Comparison of ENCODE assay signal across 9 cellular contexts in genomic region chr22:17366830-17367229, GRCh38. TPM values are rescaled to one million over a fixed set of nuclear protein-coding genes. Genes with fewer than 3 reads are reported as not detected.
DNase-seq lines count a peak whose midpoint lies in the region; ATAC-seq, FAIRE-seq and TF ChIP-seq lines count a peak whose summit lies in the region.
"Had no signal": no experiment of that assay in that cellular context is flagged by ENCODE, and none has a peak within 500 bp of the region (broad histone marks: within the 10 kb centered on the region; RNA-seq: fewer than 3 reads in every experiment).

No MANE protein-coding gene starts in this region.

- FAIRE-seq in urothelium cell line (lab: Jason Lieb, UNC) = no peak

- H3K36me3 ChIP-seq in BE2C (no peaks in the 10 kb centered on the region), HUES6 (ENCODE audit: control insufficient read depth, insufficient read depth, low read length) (no peaks in the 10 kb centered on the region), liver (ENCODE audit: control insufficient read depth in 4 of 4, insufficient read depth in 3 of 4, low read depth in 1 of 4, low read length in 3 of 4) (no peaks in the 10 kb centered on the region)

- H3K4me1 ChIP-seq in BE2C (no peaks in the 10 kb centered on the region), HUES6 (ENCODE audit: control insufficient read depth, insufficient read depth, low read length) (peaks cover 17% of the 10 kb centered on the region), liver (ENCODE audit: control insufficient read depth in 4 of 4, insufficient read depth in 4 of 4, low read length in 3 of 4) (peaks cover 0 to 15% (median 4%) of the 10 kb centered on the region in 4 donors)

- DNase-seq in BE2C (peak; percentile 47), urothelium cell line (ENCODE audit: low spot score) (peak; percentile 62), cerebellum (ENCODE audit: low spot score) (no peak)
- DNase-seq in activated naive CD4-positive, alpha-beta T cell treated with anti-CD3 and anti-CD28 coated beads, Interleukin-2, amount 50 U/mL, for 16 hours = peak; percentile 26
- no peak for DNase-seq in central memory CD4-positive, alpha-beta T cell

- TF ChIP-seq RAD21 in liver (IDR thresholded peaks at IDR 0.05) = peak; percentile 13 to 44

- TF ChIP-seq CTCF in BE2C (IDR thresholded peaks at IDR 0.05; ENCODE audit: low read depth, low read length) (peak; percentile 45), liver (IDR thresholded peaks at IDR 0.05; ENCODE audit: low read depth, low read length, missing input control) (no peak)

- H3K4me3 ChIP-seq in BE2C (ENCODE audit: low read depth, low read length) (no peak overlapping the region), HUES6 (ENCODE audit: low read depth, low read length) (peak overlapping the region; percentile 83), liver (ENCODE audit: low read depth in 1 of 3, low read length in 3 of 3) (no peak overlapping the region)

- ATAC-seq in HG03039 (IDR thresholded peaks at IDR 0.05; ENCODE audit: unreplicated experiment) = no peak

- H3K9ac ChIP-seq in HUES6 (ENCODE audit: low read length) = peak overlapping the region; percentile 95
- no peak overlapping the region for H3K9ac ChIP-seq in liver (ENCODE audit: low read depth in 1 of 2, low read length in 2 of 2)

- H3K27ac ChIP-seq in HUES6 (ENCODE audit: low read depth, low read length) (peak overlapping the region; percentile 99), liver (ENCODE audit: low read depth in 1 of 2, low read length in 2 of 2) (no peak overlapping the region)

- 63% methylated on average over 11 of the region's 11 CpGs for WGBS in liver

- H3K27me3 ChIP-seq in BE2C (peaks cover 53% of the 10 kb centered on the region), HUES6 (ENCODE audit: control insufficient read depth, insufficient read depth, low read length) (no peaks in the 10 kb centered on the region), liver (ENCODE audit: control insufficient read depth in 4 of 4, insufficient read depth in 4 of 4, low read length in 3 of 4) (no peaks in the 10 kb centered on the region)

- H3K9me3 ChIP-seq in BE2C (no peaks in the 10 kb centered on the region), HUES6 (ENCODE audit: control insufficient read depth, insufficient read depth, low read depth, low read length) (no peaks in the 10 kb centered on the region), liver (ENCODE audit: control insufficient read depth in 4 of 4, low read length in 3 of 4) (no peaks in the 10 kb centered on the region)

TF ChIP-seq in liver, 16 proteins besides CTCF, POLR2A, EP300 and RAD21:
- TF ChIP-seq REST (IDR thresholded peaks at IDR 0.05) (no peak), JUND (IDR thresholded peaks at IDR 0.05) (no peak), ATF3 (IDR thresholded peaks at IDR 0.05) (no peak), GABPA (IDR thresholded peaks at IDR 0.05 in 1 of 2, conservative IDR thresholded peaks at IDR 0.05 in 1 of 2) (no peak), HNF4G (IDR thresholded peaks at IDR 0.05) (no peak), EGR1 (IDR thresholded peaks at IDR 0.05; ENCODE audit: low read depth in 2 of 2) (no peak), SP1 (IDR thresholded peaks at IDR 0.05) (no peak), ZBTB33 (IDR thresholded peaks at IDR 0.05) (no peak), MAX (IDR thresholded peaks at IDR 0.05) (no peak), TAF1 (conservative IDR thresholded peaks at IDR 0.05) (no peak), FOXA1 (IDR thresholded peaks at IDR 0.05) (no peak), YY1 (IDR thresholded peaks at IDR 0.05) (no peak), NR2F2 (IDR thresholded peaks at IDR 0.05) (no peak), HNF4A (conservative IDR thresholded peaks at IDR 0.05) (no peak), FOXA2 (IDR thresholded peaks at IDR 0.05) (no peak), RXRA (IDR thresholded peaks at IDR 0.05) (no peak)

RNA-seq across cellular contexts. Expression of gene CECR2, which starts 2.4 kb away (rescaled TPM):
- 0.66 TPM for polyA plus RNA-seq in BE2C (2012; ENCODE audit: insufficient read depth, insufficient read length, low read depth)
- total RNA-seq in liver (1 to 10 TPM; 2.1 to 9.7 TPM), cerebellum (25.5 TPM)
- 1 to 10 TPM; 1.8 to 2.0 TPM for polyA plus RNA-seq in liver
- total RNA-seq: activated CD8-positive, alpha-beta memory T cell treated with anti-CD3 and anti-CD28 coated beads for 36 hours had no signal

Comparison
In these comparisons a context has a peak if more than half of its experiments do, and no peak if none do; other contexts are left out.
1. DNase-seq: peak in BE2C (single experiment), activated naive CD4-positive, alpha-beta T cell treated with anti-CD3 and anti-CD28 coated beads, Interleukin-2, amount 50 U/mL, for 16 hours (single experiment) and urothelium cell line (single experiment); none in cerebellum (single experiment) and central memory CD4-positive, alpha-beta T cell (single experiment).